21 cellular contexts compared by ENCODE assay signal in the genomic region with DNA sequence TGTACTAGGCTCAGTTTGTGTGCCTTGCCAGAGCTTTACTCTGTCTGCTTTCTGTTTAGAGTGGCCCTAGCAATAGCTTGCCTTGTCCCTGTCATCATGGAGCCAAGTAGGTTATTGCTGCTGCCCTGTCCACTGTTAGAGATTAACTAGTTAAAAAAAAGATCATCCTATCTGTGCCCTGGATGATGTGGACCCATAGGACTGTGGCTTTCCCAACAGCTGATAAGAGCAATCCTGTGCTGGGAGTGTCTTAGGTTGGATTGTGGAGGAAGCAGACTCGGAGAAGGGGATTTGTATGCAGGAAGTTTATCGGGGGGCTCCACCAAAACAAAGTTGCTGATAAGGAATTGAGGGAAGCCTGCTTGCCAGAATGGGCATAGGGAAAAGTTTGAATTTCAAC. TPM values are rescaled to one million over a fixed set of nuclear protein-coding genes. Genes with fewer than 3 reads are reported as not detected.
DNase-seq lines count a peak whose midpoint lies in the region; ATAC-seq, FAIRE-seq and TF ChIP-seq lines count a peak whose summit lies in the region.
"Had no signal": no experiment of that assay in that cellular context is flagged by ENCODE, and none has a peak within 500 bp of the region (broad histone marks: within the 10 kb centered on the region; RNA-seq: fewer than 3 reads in every experiment).

No MANE protein-coding gene starts in this region.

- H3K9me3 Mint-ChIP-seq in natural killer cell: no peaks in the 10 kb centered on the region
- H3K9me3 Mint-ChIP-seq: CD4-positive, alpha-beta T cell had no signal

- H3K27me3 ChIP-seq in right cardiac atrium (ENCODE audit: control insufficient read depth, insufficient read depth) (no peaks in the 10 kb centered on the region), small intestine (ENCODE audit: control insufficient read depth in 2 of 2, insufficient read depth in 2 of 2, low read length in 2 of 2) (no peaks in the 10 kb centered on the region), mesenchymal stem cell (ENCODE audit: control insufficient read depth in 1 of 2, insufficient read depth in 1 of 2, low read length in 2 of 2) (no peaks in the 10 kb centered on the region)

- no peaks in the 10 kb centered on the region for H3K4me1 Mint-ChIP-seq in natural killer cell

- no peak for FAIRE-seq in small intestine (lab: Jason Lieb, UNC)
- FAIRE-seq: G401.6, GM12891, K562 had no signal

- no peak overlapping the region for H3K4me3 Mint-ChIP-seq in natural killer cell
- H3K4me3 Mint-ChIP-seq: B cell; CD4-positive, alpha-beta T cell had no signal

- H3K27me3 Mint-ChIP-seq in natural killer cell (ENCODE audit: low read depth in 2 of 2): peaks cover 0 to 5% of the 10 kb centered on the region in 2 donors
- H3K27me3 Mint-ChIP-seq: B cell; CD4-positive, alpha-beta T cell had no signal

- H3K79me1 ChIP-seq in mesenchymal stem cell (replicated peaks; ENCODE audit: low read length, poor library complexity, severe bottlenecking): no peaks in the 10 kb centered on the region

- H3K18ac ChIP-seq in mesenchymal stem cell (ENCODE audit: low read depth in 1 of 2, low read length in 2 of 2): no peak overlapping the region

- no peak overlapping the region for H3K9ac ChIP-seq in mesenchymal stem cell (ENCODE audit: low read length)
- H3K9ac ChIP-seq: GM23248 had no signal

- H2BK120ac ChIP-seq in mesenchymal stem cell (ENCODE audit: low read depth, low read length): no peak overlapping the region

- no peak overlapping the region for H2BK15ac ChIP-seq in mesenchymal stem cell (ENCODE audit: low read depth, poor library complexity, severe bottlenecking)

- ATAC-seq in right cardiac atrium (peak; percentile 41 to 54), left colon (peak; percentile 40), GM18498 (IDR thresholded peaks at IDR 0.05; ENCODE audit: unreplicated experiment) (no peak), natural killer cell (no peak)
- ATAC-seq: K562 had no signal

- H4K91ac ChIP-seq in mesenchymal stem cell (ENCODE audit: low read length): no peak overlapping the region

- H2AK5ac ChIP-seq in mesenchymal stem cell (ENCODE audit: low read length, severe bottlenecking): no peak overlapping the region

- no peak overlapping the region for H3K23ac ChIP-seq in mesenchymal stem cell (ENCODE audit: low read length in 2 of 2)

- no peak overlapping the region for H4K8ac ChIP-seq in mesenchymal stem cell (ENCODE audit: low read length)

- no peak for DNase-seq in right cardiac atrium
- DNase-seq in cardiac septum (ENCODE audit: low spot score): no peak
- DNase-seq in left colon: no peak
- DNase-seq in small intestine: peak; percentile 18
- DNase-seq in mesenchymal stem cell: no peak
- no peak for DNase-seq in natural killer cell
- DNase-seq: 8988T; ACHN; C1 segment of cervical spinal cord; CD4-positive, alpha-beta T cell; DMS153; DMS79 treated with DMSO at 0.1 percent for 48 hours; EL; GM23248; H7 had no signal

- intact Hi-C loops in right cardiac atrium (cut with DNase I) (no loop called here), cardiac septum (cut with DNase I) (no loop called here), left colon (cut with DNase I, micrococcal nuclease) (no loop called here), natural killer cell (cut with micrococcal nuclease) (no loop called here)

- H3K9me3 ChIP-seq in right cardiac atrium (ENCODE audit: control insufficient read depth, low read length): no peaks in the 10 kb centered on the region
- no peaks in the 10 kb centered on the region for H3K9me3 ChIP-seq in small intestine (ENCODE audit: control insufficient read depth, low read depth)
- H3K9me3 ChIP-seq in mesenchymal stem cell (ENCODE audit: control insufficient read depth, low read length): no peaks in the 10 kb centered on the region

- 40% methylated on average over 2 of the region's 2 CpGs for WGBS in right cardiac atrium
- 26 to 57% (median 49%) methylated on average over 2 of the region's 2 CpGs for WGBS in small intestine, 3 donors
- WGBS in mesenchymal stem cell: no CpG with 5 or more reads among the region's 2 CpGs

- H3K36me3 ChIP-seq in small intestine (ENCODE audit: control insufficient read depth in 2 of 2, insufficient read depth in 2 of 2, low read length in 2 of 2) (no peaks in the 10 kb centered on the region), mesenchymal stem cell (ENCODE audit: control insufficient read depth in 1 of 2, insufficient read depth in 2 of 2, low read depth in 1 of 2, low read length in 2 of 2) (no peaks in the 10 kb centered on the region)

- H3K4me3 ChIP-seq in right cardiac atrium (ENCODE audit: low read length): no peak overlapping the region
- no peak overlapping the region for H3K4me3 ChIP-seq in small intestine (ENCODE audit: low read depth in 1 of 2, low read length in 2 of 2)
- peak overlapping the region in 1 of 2 experiments; percentile 50 for H3K4me3 ChIP-seq in mesenchymal stem cell (ENCODE audit: insufficient read depth in 1 of 2, low read depth in 1 of 2, low read length in 2 of 2)
- H3K4me3 ChIP-seq: GM23248, K562 had no signal

- peaks cover 2% of the 10 kb centered on the region for H3K4me1 ChIP-seq in right cardiac atrium (ENCODE audit: control insufficient read depth, insufficient read depth, low read length)
- no peaks in the 10 kb centered on the region for H3K4me1 ChIP-seq in small intestine (ENCODE audit: control insufficient read depth in 2 of 2, insufficient read depth in 1 of 2, low read depth in 1 of 2, low read length in 1 of 2)
- H3K4me1 ChIP-seq in mesenchymal stem cell (ENCODE audit: control insufficient read depth, insufficient read depth, low read depth, low read length): peaks cover 2% of the 10 kb centered on the region

- no peak overlapping the region for H3K4ac ChIP-seq in mesenchymal stem cell (ENCODE audit: low read depth in 1 of 2, low read length in 2 of 2)

- no peak overlapping the region for H2BK5ac ChIP-seq in mesenchymal stem cell (ENCODE audit: low read depth, low read length, poor library complexity, severe bottlenecking)

- H3K27ac ChIP-seq in right cardiac atrium (ENCODE audit: low read length) (no peak overlapping the region), small intestine (ENCODE audit: low read depth in 1 of 2, low read length in 1 of 2) (no peak overlapping the region), mesenchymal stem cell (ENCODE audit: low read length, poor library complexity, severe bottlenecking) (no peak overlapping the region)
- H3K27ac ChIP-seq: GM23248, HL-60 had no signal

- H3K36me3 Mint-ChIP-seq in natural killer cell: no peaks in the 10 kb centered on the region

- H2AFZ ChIP-seq in mesenchymal stem cell (ENCODE audit: low read depth, low read length): no peak overlapping the region
- H2AFZ ChIP-seq: GM23248 had no signal

- H2BK12ac ChIP-seq in mesenchymal stem cell (ENCODE audit: low read length in 2 of 2): no peak overlapping the region

- H3K14ac ChIP-seq in mesenchymal stem cell (ENCODE audit: low read length in 2 of 2): no peak overlapping the region

- no peak overlapping the region for H3K4me2 ChIP-seq in mesenchymal stem cell (ENCODE audit: low read length, poor library complexity, severe bottlenecking)

- H3K27ac Mint-ChIP-seq in natural killer cell: no peak overlapping the region
- H3K27ac Mint-ChIP-seq: B cell; CD4-positive, alpha-beta T cell had no signal

- TF ChIP-seq CTCF in natural killer cell (IDR thresholded peaks at IDR 0.05): no peak

RNA-seq across cellular contexts. Expression of gene PPP1R2C, which starts 23.8 kb away (rescaled TPM):
- total RNA-seq in right cardiac atrium (not detected), cardiac septum (not detected), left colon (not detected), natural killer cell (under 1 TPM in 1 of 3 donors, not detected in 2; 0.72 TPM)
- polyA plus RNA-seq in right cardiac atrium (not detected), small intestine (not detected)
- not detected for polyA plus RNA-seq in mesenchymal stem cell (2013, experiment 1 of 2)
- not detected for polyA plus RNA-seq in mesenchymal stem cell (2013, experiment 2 of 2)
- total RNA-seq: B cell; CD4-positive, alpha-beta T cell; GM23248; H7; K562 had no signal
- polyA plus RNA-seq: GM23248, K562 had no signal

Comparison
In these comparisons a context has a peak if more than half of its experiments do, and no peak if none do; other contexts are left out.
1. ATAC-seq: peak in right cardiac atrium (2 of 2) and left colon (single experiment); none in GM18498 (single experiment) and natural killer cell (0 of 3).